Comparison of ENCODE assay signal across 22 cellular contexts in the genomic region with DNA sequence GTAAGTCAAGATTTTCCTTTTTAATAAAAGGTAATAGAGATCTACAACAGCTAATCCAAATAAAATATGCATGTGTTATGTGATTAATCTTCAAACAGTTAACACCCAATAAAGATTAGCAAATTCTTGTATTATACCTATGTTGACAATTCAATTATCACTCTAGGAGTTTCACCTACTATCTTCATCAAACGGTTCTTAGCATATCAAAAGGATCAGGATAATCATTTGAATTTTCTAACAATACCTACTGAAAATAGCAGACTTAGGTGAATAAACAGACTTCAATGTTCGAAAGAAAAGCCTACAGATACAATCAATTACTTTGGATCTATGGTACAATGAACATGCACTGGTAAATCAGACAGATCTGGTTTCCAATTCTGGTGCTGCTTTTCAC.
"Had no signal": no experiment of that assay in that cellular context is flagged by ENCODE, and none has a peak within 500 bp of the region (broad histone marks: within the 10 kb centered on the region; RNA-seq: fewer than 3 reads in every experiment).

No MANE protein-coding gene starts in this region.

- ATAC-seq: esophagus mucosa; gastrocnemius medialis; heart right ventricle; left lobe of liver; mucosa of descending colon; naive thymus-derived CD8-positive, alpha-beta T cell; psoas muscle; right lobe of liver had no signal

- H3K9me3 ChIP-seq: gastrocnemius medialis, mucosa of descending colon, neutrophil, psoas muscle, right lobe of liver, stomach, thoracic aorta, transverse colon had no signal

- H3K4me3 ChIP-seq: dorsolateral prefrontal cortex, gastrocnemius medialis, heart right ventricle, mucosa of descending colon, psoas muscle, right lobe of liver, stomach, thoracic aorta, transverse colon had no signal

- H3K4me1 ChIP-seq: right lobe of liver, transverse colon had no signal

- H3K27me3 ChIP-seq: dorsolateral prefrontal cortex, gastrocnemius medialis, heart right ventricle, neutrophil, right lobe of liver, stomach, transverse colon had no signal

- H3K27ac ChIP-seq: dorsolateral prefrontal cortex, gastrocnemius medialis, heart right ventricle, neutrophil, right lobe of liver, stomach, thoracic aorta, transverse colon had no signal

- DNase-seq: cortex of kidney; dorsolateral prefrontal cortex; effector CD8-positive, alpha-beta T cell; gastrocnemius medialis; heart right ventricle; hypothalamus; islet precursor cell; mammary epithelial cell; mucosa of descending colon; naive thymus-derived CD8-positive, alpha-beta T cell; psoas muscle; retina; right lobe of liver; stimulated activated CD4-positive, alpha-beta T cell treated with anti-CD3 and anti-CD28 coated beads, Interleukin-4, amount 100 ng/mL, for 24 hours; stimulated activated naive CD4-positive, alpha-beta T cell; stomach; substantia nigra; transverse colon had no signal

- H3K36me3 ChIP-seq: gastrocnemius medialis, heart right ventricle, neutrophil, right lobe of liver, stomach, thoracic aorta, transverse colon had no signal
